8 cellular contexts compared by ENCODE assay signal in the genomic region with DNA sequence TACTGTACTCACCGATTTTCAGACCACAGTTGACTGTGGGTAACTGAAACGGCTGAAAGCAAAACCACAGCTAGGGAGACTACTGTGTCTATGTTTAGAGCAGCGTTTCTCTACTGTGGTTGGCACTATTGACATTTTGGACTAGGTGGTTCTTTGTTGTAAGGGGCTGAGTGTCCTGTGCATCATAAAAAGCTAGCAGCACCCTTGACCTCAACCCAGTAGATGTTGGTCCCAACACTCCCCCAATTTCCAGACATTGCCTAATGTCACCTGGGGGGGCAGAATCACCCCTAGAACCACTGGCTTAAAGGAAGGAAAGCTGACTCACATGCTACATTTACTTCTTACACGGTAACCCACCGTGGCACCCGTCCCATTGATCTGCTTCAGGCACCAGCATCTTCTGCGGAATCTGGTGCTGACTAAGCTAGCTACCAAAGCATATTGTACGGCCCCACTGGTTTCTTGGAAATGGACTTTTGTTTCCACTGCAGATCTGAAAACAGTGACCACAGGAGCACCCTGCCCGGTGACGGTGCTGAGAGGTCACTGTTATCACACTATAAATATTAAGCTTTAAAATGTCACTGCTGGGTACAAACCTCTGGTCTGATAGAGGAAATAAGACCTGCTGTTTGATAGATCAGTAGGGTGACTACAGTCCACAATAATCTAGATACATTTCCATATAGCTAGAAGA.
A peak's percentile ranks its signal among the peaks of the same experiment; 100 is the strongest.
DNase-seq lines count a peak whose midpoint lies in the region; ATAC-seq and TF ChIP-seq lines count a peak whose summit lies in the region.

No MANE protein-coding gene starts in this region.

- no peak overlapping the region for H3K4me3 ChIP-seq in tibial artery
- no peak overlapping the region for H3K4me3 ChIP-seq in prostate gland

- no peak for DNase-seq in activated CD4-positive, CD25-positive, alpha-beta regulatory T cell (lab: John Stamatoyannopoulos, UW)
- DNase-seq in activated CD8-positive, alpha-beta memory T cell treated with anti-CD3 and anti-CD28 coated beads, Interleukin-2, amount 50 U/mL, for 24 hours (ENCODE audit: extremely low read depth), result peak; percentile 35
- peak; percentile 27 for DNase-seq in stimulated activated CD4-positive, alpha-beta T cell treated with anti-CD3 and anti-CD28 coated beads, Interleukin-4, amount 100 ng/mL, for 1 hour
- DNase-seq in tibial artery (no peak), prostate gland (ENCODE audit: low spot score) (no peak), epidermal melanocyte (ENCODE audit: insufficient read length, low spot score) (no peak)

- peak; percentile 81 for ATAC-seq in activated CD4-positive, CD25-positive, alpha-beta regulatory T cell treated with anti-CD3 and anti-CD28 coated beads, Interleukin-2, amount 50 U/mL, for 24 hours
- ATAC-seq in HG03521 (IDR thresholded peaks at IDR 0.05; ENCODE audit: unreplicated experiment), result peak; percentile 88

- H3K36me3 ChIP-seq in tibial artery (no peaks in the 10 kb centered on the region), prostate gland (no peaks in the 10 kb centered on the region)

- TF ChIP-seq POLR2A in prostate gland (IDR thresholded peaks at IDR 0.05), result no peak

- H3K4me1 ChIP-seq in tibial artery (peaks cover 0 to 18% (median 6%) of the 10 kb centered on the region in 4 donors), prostate gland (replicated peaks) (peaks cover 6% of the 10 kb centered on the region)

- TF ChIP-seq CTCF in tibial artery (IDR thresholded peaks at IDR 0.05) (no peak), prostate gland (IDR thresholded peaks at IDR 0.05) (no peak)

- intact Hi-C loops in tibial artery (cut with DNase I; ENCODE audit: low total_unique reads) (no loop called here), prostate gland (cut with DNase I) (loop anchor here (10.0 kb wide), 1 partner anchor 86 kb away; no protein-coding TSS in a partner anchor)

- no peaks in the 10 kb centered on the region for H3K9me3 ChIP-seq in tibial artery
- no peaks in the 10 kb centered on the region for H3K9me3 ChIP-seq in prostate gland

- no peak overlapping the region for H3K27ac ChIP-seq in tibial artery
- no peak overlapping the region for H3K27ac ChIP-seq in prostate gland

- 73% methylated on average over 10 of the region's 10 CpGs for WGBS in prostate gland

- no peaks in the 10 kb centered on the region for H3K27me3 ChIP-seq in tibial artery
- no peaks in the 10 kb centered on the region for H3K27me3 ChIP-seq in prostate gland (replicated peaks; ENCODE audit: insufficient read depth)

Comparison
In these comparisons a context has a peak if more than half of its experiments do, and no peak if none do; other contexts are left out.
1. DNase-seq: peak in activated CD8-positive, alpha-beta memory T cell treated with anti-CD3 and anti-CD28 coated beads, Interleukin-2, amount 50 U/mL, for 24 hours (single experiment) and stimulated activated CD4-positive, alpha-beta T cell treated with anti-CD3 and anti-CD28 coated beads, Interleukin-4, amount 100 ng/mL, for 1 hour (single experiment); none in activated CD4-positive, CD25-positive, alpha-beta regulatory T cell (0 of 4), tibial artery (0 of 2), prostate gland (single experiment) and epidermal melanocyte (single experiment).